9 cellular contexts compared by ENCODE assay signal in the genomic region with DNA sequence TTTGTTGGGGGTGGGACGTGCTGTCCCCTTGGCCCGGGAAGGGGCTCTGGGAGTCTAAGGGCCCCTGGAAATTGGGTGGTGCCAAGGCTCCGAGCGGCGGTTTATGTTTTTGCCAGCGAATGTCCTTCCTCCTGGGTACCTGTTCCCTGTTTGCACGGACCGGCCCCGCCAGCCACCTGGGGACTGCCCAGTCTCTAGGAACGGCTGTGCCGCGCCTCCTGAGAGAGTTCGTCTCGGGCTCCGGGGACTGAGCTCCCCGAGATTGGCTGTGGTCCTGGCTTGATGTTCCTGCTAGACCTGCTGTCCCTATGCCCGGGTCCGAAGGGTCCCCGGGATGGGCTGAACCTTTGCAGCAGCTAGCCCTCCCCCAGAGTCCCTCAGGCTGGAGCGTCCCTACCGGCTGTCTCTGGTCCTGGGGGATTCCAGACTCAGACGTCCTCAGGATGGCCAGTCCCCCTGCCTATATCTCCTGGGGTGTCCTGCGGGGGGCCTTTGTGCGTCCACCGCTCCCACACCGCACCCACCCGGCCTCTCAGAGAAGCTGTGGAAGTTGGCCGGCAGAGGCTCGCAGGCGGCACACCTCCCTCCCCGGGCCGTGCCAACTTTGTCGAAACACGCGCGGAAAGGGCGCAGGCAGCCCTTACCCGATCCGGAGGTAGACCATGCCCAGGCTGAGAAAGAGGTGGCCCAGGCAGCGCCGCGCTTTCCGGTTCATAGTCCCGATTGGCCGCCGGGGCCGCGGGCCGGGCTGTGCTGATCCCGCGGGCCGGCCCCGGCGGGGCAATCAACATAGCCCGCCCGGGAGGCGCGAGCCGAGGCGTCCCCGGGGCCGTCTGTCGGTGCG. TPM values are rescaled to one million over a fixed set of nuclear protein-coding genes. Genes with fewer than 3 reads are reported as not detected.
A peak's percentile ranks its signal among the peaks of the same experiment; 100 is the strongest.
DNase-seq lines count a peak whose midpoint lies in the region; ATAC-seq, FAIRE-seq and TF ChIP-seq lines count a peak whose summit lies in the region.
"Had no signal": no experiment of that assay in that cellular context is flagged by ENCODE, and none has a peak within 500 bp of the region (broad histone marks: within the 10 kb centered on the region; RNA-seq: fewer than 3 reads in every experiment).

No MANE protein-coding gene starts in this region.

- CTCF ChIA-PET in activated CD4-positive, alpha-beta memory T cell treated with anti-CD3 and anti-CD28 coated beads for 36 hours (lab: Charles Lee) = interaction anchor here (0.8 to 21.6 kb wide), 12 partner anchors 8 to 399 kb away, joined by 3 to 567 read pairs (median 8); a partner anchor contains a TSS
- CTCF ChIA-PET in activated CD4-positive, alpha-beta memory T cell treated with anti-CD3 and anti-CD28 coated beads, Interleukin-2, amount 10 ng/mL, durations not matched to agents 7 days and 5 days (lab: Charles Lee) = interaction anchor here (1.2 to 14.9 kb wide), 5 partner anchors 13 to 383 kb away, joined by 3 to 327 read pairs (median 5); no protein-coding TSS in a partner anchor

- H3K4me1 Mint-ChIP-seq in activated CD4-positive, alpha-beta memory T cell treated with anti-CD3 and anti-CD28 coated beads for 36 hours (ENCODE audit: low read depth) = peaks cover 2% of the 10 kb centered on the region
- H3K4me1 Mint-ChIP-seq in activated CD4-positive, alpha-beta memory T cell treated with anti-CD3 and anti-CD28 coated beads, Interleukin-2, amount 10 ng/mL, durations not matched to agents 7 days and 5 days = peaks cover 8% of the 10 kb centered on the region
- H3K4me1 Mint-ChIP-seq in brain = peaks cover 19% of the 10 kb centered on the region

- no peaks in the 10 kb centered on the region for H3K9me3 ChIP-seq in lower lobe of right lung
- H3K9me3 ChIP-seq in tibial artery = peaks cover 0 to 5% (median 0%) of the 10 kb centered on the region in 3 donors
- H3K9me3 ChIP-seq in small intestine (ENCODE audit: control insufficient read depth, low read depth) = no peaks in the 10 kb centered on the region

- no peak for TF ChIP-seq CTCF in brain (conservative IDR thresholded peaks at IDR 0.05)
- TF ChIP-seq CTCF in lower lobe of right lung (IDR thresholded peaks at IDR 0.05) = no peak
- TF ChIP-seq CTCF in tibial artery (IDR thresholded peaks at IDR 0.05) = no peak

- no peak for FAIRE-seq in small intestine (lab: Jason Lieb, UNC)

- H3K27me3 ChIP-seq in lower lobe of right lung (ENCODE audit: low read depth) (peaks cover 72% of the 10 kb centered on the region), tibial artery (peaks cover 0 to 83% of the 10 kb centered on the region in 2 donors), small intestine (ENCODE audit: control insufficient read depth in 2 of 2, insufficient read depth in 2 of 2, low read length in 2 of 2) (peaks cover 15 to 37% of the 10 kb centered on the region in 2 donors)

- intact Hi-C loops in activated CD4-positive, alpha-beta memory T cell treated with anti-CD3 and anti-CD28 coated beads for 36 hours (cut with micrococcal nuclease) = no loop called here
- intact Hi-C loops in lower lobe of right lung (cut with DNase I) = no loop called here
- intact Hi-C loops in tibial artery (cut with DNase I; ENCODE audit: low total_unique reads) = no loop called here

- no peaks in the 10 kb centered on the region for H3K36me3 Mint-ChIP-seq in activated CD4-positive, alpha-beta memory T cell treated with anti-CD3 and anti-CD28 coated beads for 36 hours
- H3K36me3 Mint-ChIP-seq in activated CD4-positive, alpha-beta memory T cell treated with anti-CD3 and anti-CD28 coated beads, Interleukin-2, amount 10 ng/mL, durations not matched to agents 7 days and 5 days (ENCODE audit: low read depth) = no peaks in the 10 kb centered on the region
- peaks cover 20% of the 10 kb centered on the region for H3K36me3 Mint-ChIP-seq in brain

- POLR2A ChIA-PET in activated CD4-positive, alpha-beta memory T cell treated with anti-CD3 and anti-CD28 coated beads for 36 hours (lab: Charles Lee) = no interaction called here
- POLR2A ChIA-PET in activated CD4-positive, alpha-beta memory T cell treated with anti-CD3 and anti-CD28 coated beads, Interleukin-2, amount 10 ng/mL, durations not matched to agents 7 days and 5 days (lab: Charles Lee) = interaction anchor here (1.1 to 1.5 kb wide), 2 partner anchors 12 to 221 kb away, joined by 3 to 4 read pairs; no protein-coding TSS in a partner anchor

- ATAC-seq in lower lobe of right lung = peak; percentile 30 to 54
- ATAC-seq in HG02840 (IDR thresholded peaks at IDR 0.05; ENCODE audit: low FRiP score, unreplicated experiment) = no peak

- peak overlapping the region; percentile 49 for H3K4me3 ChIP-seq in lower lobe of right lung
- H3K4me3 ChIP-seq in tibial artery = peak overlapping the region; percentile 19 to 43
- H3K4me3 ChIP-seq in small intestine (ENCODE audit: low read depth in 1 of 2, low read length in 2 of 2) = peak overlapping the region in 1 of 2 donors; percentile 34

- H3K9me3 Mint-ChIP-seq in activated CD4-positive, alpha-beta memory T cell treated with anti-CD3 and anti-CD28 coated beads for 36 hours = no peaks in the 10 kb centered on the region
- H3K9me3 Mint-ChIP-seq in activated CD4-positive, alpha-beta memory T cell treated with anti-CD3 and anti-CD28 coated beads, Interleukin-2, amount 10 ng/mL, durations not matched to agents 7 days and 5 days = no peaks in the 10 kb centered on the region
- peaks cover 0 to 10% (median 4%) of the 10 kb centered on the region in 5 experiments for H3K9me3 Mint-ChIP-seq in brain

- H3K27ac ChIP-seq in lower lobe of right lung (peak overlapping the region; percentile 4), tibial artery (no peak overlapping the region), small intestine (ENCODE audit: low read depth in 1 of 2, low read length in 1 of 2) (no peak overlapping the region)

- DNase-seq in activated CD4-positive, alpha-beta memory T cell treated with anti-CD3 and anti-CD28 coated beads for 36 hours = peak; percentile 46
- no peak for DNase-seq in activated CD4-positive, alpha-beta memory T cell treated with anti-CD3 and anti-CD28 coated beads, Interleukin-2, amount 10 ng/mL, durations not matched to agents 7 days and 5 days
- DNase-seq in lower lobe of right lung (no peak), tibial artery (peak in 1 of 2 donors; percentile 65), small intestine (no peak), NCI-H510A (lab: John Stamatoyannopoulos, UW) (no peak)

- peaks cover 26% of the 10 kb centered on the region for H3K4me1 ChIP-seq in lower lobe of right lung
- H3K4me1 ChIP-seq in tibial artery = peaks cover 0 to 32% (median 30%) of the 10 kb centered on the region in 4 donors
- peaks cover 0 to 2% of the 10 kb centered on the region in 2 donors for H3K4me1 ChIP-seq in small intestine (ENCODE audit: control insufficient read depth in 2 of 2, insufficient read depth in 1 of 2, low read depth in 1 of 2, low read length in 1 of 2)

- H3K36me3 ChIP-seq in lower lobe of right lung = no peaks in the 10 kb centered on the region
- H3K36me3 ChIP-seq in tibial artery = no peaks in the 10 kb centered on the region
- H3K36me3 ChIP-seq in small intestine (ENCODE audit: control insufficient read depth in 2 of 2, insufficient read depth in 2 of 2, low read length in 2 of 2) = no peaks in the 10 kb centered on the region

- peaks cover 14% of the 10 kb centered on the region for H3K27me3 Mint-ChIP-seq in activated CD4-positive, alpha-beta memory T cell treated with anti-CD3 and anti-CD28 coated beads for 36 hours
- peaks cover 78% of the 10 kb centered on the region for H3K27me3 Mint-ChIP-seq in activated CD4-positive, alpha-beta memory T cell treated with anti-CD3 and anti-CD28 coated beads, Interleukin-2, amount 10 ng/mL, durations not matched to agents 7 days and 5 days
- H3K27me3 Mint-ChIP-seq in brain = peaks cover 44% of the 10 kb centered on the region

- WGBS in small intestine, 3 donors = 1% methylated on average over 55 to 64 of the region's 64 CpGs

- H3K4me3 Mint-ChIP-seq in activated CD4-positive, alpha-beta memory T cell treated with anti-CD3 and anti-CD28 coated beads for 36 hours = peak overlapping the region; percentile 70
- H3K4me3 Mint-ChIP-seq in activated CD4-positive, alpha-beta memory T cell treated with anti-CD3 and anti-CD28 coated beads, Interleukin-2, amount 10 ng/mL, durations not matched to agents 7 days and 5 days = no peak overlapping the region
- peak overlapping the region; percentile 87 to 95 (median 92) for H3K4me3 Mint-ChIP-seq in brain

- no peak overlapping the region for H3K27ac Mint-ChIP-seq in activated CD4-positive, alpha-beta memory T cell treated with anti-CD3 and anti-CD28 coated beads for 36 hours
- no peak overlapping the region for H3K27ac Mint-ChIP-seq in activated CD4-positive, alpha-beta memory T cell treated with anti-CD3 and anti-CD28 coated beads, Interleukin-2, amount 10 ng/mL, durations not matched to agents 7 days and 5 days
- peak overlapping the region in 4 of 5 experiments; percentile 78 to 98 (median 82) for H3K27ac Mint-ChIP-seq in brain

RNA-seq across cellular contexts. Expression of a gene that starts 0.5 kb away (rescaled TPM):
- under 1 TPM; 0.29 to 0.33 TPM for total RNA-seq in activated CD4-positive, alpha-beta memory T cell treated with anti-CD3 and anti-CD28 coated beads for 36 hours
- total RNA-seq in activated CD4-positive, alpha-beta memory T cell treated with anti-CD3 and anti-CD28 coated beads, Interleukin-2, amount 10 ng/mL, durations not matched to agents 7 days and 5 days = under 1 TPM in 1 of 2 experiments, not detected in 1; 0.13 TPM
- polyA plus RNA-seq in brain (ENCODE audit: insufficient read depth, low read depth, low replicate concordance) = 1.4 TPM
- total RNA-seq in lower lobe of right lung = 4.1 TPM
- under 1 TPM in 1 of 3 donors, not detected in 2; 0.01 TPM for polyA plus RNA-seq in small intestine
- total RNA-seq: SK-MEL-5 had no signal

Comparison
In these comparisons a context has a peak if more than half of its experiments do, and no peak if none do; other contexts are left out.
1. H3K27ac Mint-ChIP-seq: peak in brain (4 of 5); none in activated CD4-positive, alpha-beta memory T cell treated with anti-CD3 and anti-CD28 coated beads for 36 hours (single experiment) and activated CD4-positive, alpha-beta memory T cell treated with anti-CD3 and anti-CD28 coated beads, Interleukin-2, amount 10 ng/mL, durations not matched to agents 7 days and 5 days (single experiment).